ENCODE assay signal across 1 cellular context in genomic region chr5:132749506-132749905, GRCh38.
TF ChIP-seq lines count a peak whose summit lies in the region.

No MANE protein-coding gene starts in this region.

TF ChIP-seq in SK-N-SH, 30 proteins besides CTCF, POLR2A, EP300 and RAD21 (continued from another document):
- no peak for TF ChIP-seq PBX3 (IDR thresholded peaks at IDR 0.05)
- TF ChIP-seq EZH2phosphoT487 (IDR thresholded peaks at IDR 0.05; ENCODE audit: borderline replicate concordance, low read depth) = no peak
- TF ChIP-seq JUND (IDR thresholded peaks at IDR 0.05) = no peak
- TF ChIP-seq RXRA (IDR thresholded peaks at IDR 0.05; ENCODE audit: borderline replicate concordance, low read depth) = no peak
- TF ChIP-seq RCOR1 (IDR thresholded peaks at IDR 0.05; ENCODE audit: low read length) = no peak
- no peak for TF ChIP-seq ZBTB33 (IDR thresholded peaks at IDR 0.05; ENCODE audit: borderline replicate concordance, low read depth)
- TF ChIP-seq FOXM1 (IDR thresholded peaks at IDR 0.05; ENCODE audit: low read depth) = no peak
- TF ChIP-seq IRF3 (IDR thresholded peaks at IDR 0.05; ENCODE audit: low read depth, low read length) = no peak
- no peak for TF ChIP-seq REST (IDR thresholded peaks at IDR 0.05; ENCODE audit: low read depth, low read length)
- TF ChIP-seq NRF1 (IDR thresholded peaks at IDR 0.05; ENCODE audit: low read depth, low read length) = no peak
- TF ChIP-seq FOXJ3 (CRISPR knock-in tag; IDR thresholded peaks at IDR 0.05) = no peak
